ENCODE assay signal across 1 cellular context in genomic region chr17:82274134-82275020, GRCh38.
TF ChIP-seq lines count a peak whose summit lies in the region.

No MANE protein-coding gene starts in this region.

TF ChIP-seq in endothelial cell of umbilical vein, 7 proteins besides CTCF, POLR2A, EP300 and RAD21:
- TF ChIP-seq GATA2 (IDR thresholded peaks at IDR 0.05; ENCODE audit: insufficient read depth, insufficient read length, low read depth, low read length), result no peak
